In genomic region chr7:750111-750905, GRCh38 we compare ENCODE assay signal across 1 cellular context.
TF ChIP-seq lines count a peak whose summit lies in the region.

No MANE protein-coding gene starts in this region.

TF ChIP-seq in H1, 55 proteins besides CTCF, POLR2A, EP300 and RAD21:
- TF ChIP-seq POU5F1 (IDR thresholded peaks at IDR 0.05; ENCODE audit: low read depth, low read length) (no peak), SIN3A (conservative IDR thresholded peaks at IDR 0.05 in 1 of 2, IDR thresholded peaks at IDR 0.05 in 1 of 2; ENCODE audit: low read depth in 1 of 2, low read length in 2 of 2) (no peak), SP2 (IDR thresholded peaks at IDR 0.05; ENCODE audit: low read length) (no peak), RXRA (IDR thresholded peaks at IDR 0.05; ENCODE audit: insufficient read depth, low read depth, low read length) (no peak), ZNF274 (IDR thresholded peaks at IDR 0.05; ENCODE audit: borderline replicate concordance, extremely low read depth, low read length) (no peak)
TF ChIP-seq in H1: peak in this region for 0.
